In genomic region chr2:96396587-96396986, GRCh38 we compare ENCODE assay signal across 1 cellular context.
TF ChIP-seq lines count a peak whose summit lies in the region.

No MANE protein-coding gene starts in this region.

TF ChIP-seq in K562, 482 proteins besides CTCF, POLR2A, EP300 and RAD21 (continued from another document):
- no peak for TF ChIP-seq SFPQ (IDR thresholded peaks at IDR 0.05; ENCODE audit: low read depth, low read length)
- TF ChIP-seq CCAR2 (IDR thresholded peaks at IDR 0.05; ENCODE audit: low read depth, low read length) = no peak
- TF ChIP-seq ARID1B (IDR thresholded peaks at IDR 0.05) = peak; percentile 54; the same call in 1 of the 2 replicates
- no peak for TF ChIP-seq MAZ (CRISPR knock-in tag; conservative IDR thresholded peaks at IDR 0.05 in 1 of 2, IDR thresholded peaks at IDR 0.05 in 1 of 2)
- TF ChIP-seq TEAD4 (IDR thresholded peaks at IDR 0.05; ENCODE audit: low read length) = 0 out of 2 replicates have a peak, but pooled peaks have one; percentile 8
- no peak for TF ChIP-seq TEAD4 (CRISPR knock-in tag; IDR thresholded peaks at IDR 0.05; ENCODE audit: borderline replicate concordance)
- TF ChIP-seq TCF3 (CRISPR knock-in tag; IDR thresholded peaks at IDR 0.05) = peak; percentile 44; the same call in 1 of the 2 replicates
- TF ChIP-seq, protein P1, sequence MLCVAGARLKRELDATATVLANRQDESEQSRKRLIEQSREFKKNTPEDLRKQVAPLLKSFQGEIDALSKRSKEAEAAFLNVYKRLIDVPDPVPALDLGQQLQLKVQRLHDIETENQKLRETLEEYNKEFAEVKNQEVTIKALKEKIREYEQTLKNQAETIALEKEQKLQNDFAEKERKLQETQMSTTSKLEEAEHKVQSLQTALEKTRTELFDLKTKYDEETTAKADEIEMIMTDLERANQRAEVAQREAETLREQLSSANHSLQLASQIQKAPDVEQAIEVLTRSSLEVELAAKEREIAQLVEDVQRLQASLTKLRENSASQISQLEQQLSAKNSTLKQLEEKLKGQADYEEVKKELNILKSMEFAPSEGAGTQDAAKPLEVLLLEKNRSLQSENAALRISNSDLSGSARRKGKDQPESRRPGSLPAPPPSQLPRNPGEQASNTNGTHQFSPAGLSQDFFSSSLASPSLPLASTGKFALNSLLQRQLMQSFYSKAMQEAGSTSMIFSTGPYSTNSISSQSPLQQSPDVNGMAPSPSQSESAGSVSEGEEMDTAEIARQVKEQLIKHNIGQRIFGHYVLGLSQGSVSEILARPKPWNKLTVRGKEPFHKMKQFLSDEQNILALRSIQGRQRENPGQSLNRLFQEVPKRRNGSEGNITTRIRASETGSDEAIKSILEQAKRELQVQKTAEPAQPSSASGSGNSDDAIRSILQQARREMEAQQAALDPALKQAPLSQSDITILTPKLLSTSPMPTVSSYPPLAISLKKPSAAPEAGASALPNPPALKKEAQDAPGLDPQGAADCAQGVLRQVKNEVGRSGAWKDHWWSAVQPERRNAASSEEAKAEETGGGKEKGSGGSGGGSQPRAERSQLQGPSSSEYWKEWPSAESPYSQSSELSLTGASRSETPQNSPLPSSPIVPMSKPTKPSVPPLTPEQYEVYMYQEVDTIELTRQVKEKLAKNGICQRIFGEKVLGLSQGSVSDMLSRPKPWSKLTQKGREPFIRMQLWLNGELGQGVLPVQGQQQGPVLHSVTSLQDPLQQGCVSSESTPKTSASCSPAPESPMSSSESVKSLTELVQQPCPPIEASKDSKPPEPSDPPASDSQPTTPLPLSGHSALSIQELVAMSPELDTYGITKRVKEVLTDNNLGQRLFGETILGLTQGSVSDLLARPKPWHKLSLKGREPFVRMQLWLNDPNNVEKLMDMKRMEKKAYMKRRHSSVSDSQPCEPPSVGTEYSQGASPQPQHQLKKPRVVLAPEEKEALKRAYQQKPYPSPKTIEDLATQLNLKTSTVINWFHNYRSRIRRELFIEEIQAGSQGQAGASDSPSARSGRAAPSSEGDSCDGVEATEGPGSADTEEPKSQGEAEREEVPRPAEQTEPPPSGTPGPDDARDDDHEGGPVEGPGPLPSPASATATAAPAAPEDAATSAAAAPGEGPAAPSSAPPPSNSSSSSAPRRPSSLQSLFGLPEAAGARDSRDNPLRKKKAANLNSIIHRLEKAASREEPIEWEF (CRISPR knock-in tag; IDR thresholded peaks at IDR 0.05) = no peak
- no peak; the same call in 1 of the 2 replicates for TF ChIP-seq POLR2AphosphoS5 (IDR thresholded peaks at IDR 0.05; ENCODE audit: control insufficient read depth, insufficient read depth, low read depth, low read length)
- TF ChIP-seq SMARCA5 (IDR thresholded peaks at IDR 0.05) = no peak
- TF ChIP-seq DPF2 (IDR thresholded peaks at IDR 0.05) = 0 out of 2 replicates have a peak, but pooled peaks have one; percentile 38
- TF ChIP-seq NCOA1 (IDR thresholded peaks at IDR 0.05; ENCODE audit: low read depth) = no peak
- no peak for TF ChIP-seq MAFK (IDR thresholded peaks at IDR 0.05; ENCODE audit: low read length)
- TF ChIP-seq GABPA (tag; conservative IDR thresholded peaks at IDR 0.05; ENCODE audit: low read depth) = no peak
- no peak for TF ChIP-seq POLR3G (IDR thresholded peaks at IDR 0.05; ENCODE audit: extremely low read depth, insufficient read length, insufficient replicate concordance)
- no peak for TF ChIP-seq RFX7 (CRISPR knock-in tag; IDR thresholded peaks at IDR 0.05)
- TF ChIP-seq TAF1 (IDR thresholded peaks at IDR 0.05; ENCODE audit: control insufficient read depth, extremely low read depth, insufficient read depth, low read length, severe bottlenecking) = no peak
- peak; percentile 51 for TF ChIP-seq CBFA2T2 (conservative IDR thresholded peaks at IDR 0.05)
- TF ChIP-seq, protein P2, sequence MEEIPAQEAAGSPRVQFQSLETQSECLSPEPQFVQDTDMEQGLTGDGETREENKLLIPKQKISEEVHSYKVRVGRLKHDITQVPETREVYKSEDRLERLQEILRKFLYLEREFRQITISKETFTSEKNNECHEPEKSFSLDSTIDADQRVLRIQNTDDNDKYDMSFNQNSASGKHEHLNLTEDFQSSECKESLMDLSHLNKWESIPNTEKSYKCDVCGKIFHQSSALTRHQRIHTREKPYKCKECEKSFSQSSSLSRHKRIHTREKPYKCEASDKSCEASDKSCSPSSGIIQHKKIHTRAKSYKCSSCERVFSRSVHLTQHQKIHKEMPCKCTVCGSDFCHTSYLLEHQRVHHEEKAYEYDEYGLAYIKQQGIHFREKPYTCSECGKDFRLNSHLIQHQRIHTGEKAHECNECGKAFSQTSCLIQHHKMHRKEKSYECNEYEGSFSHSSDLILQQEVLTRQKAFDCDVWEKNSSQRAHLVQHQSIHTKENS (CRISPR knock-in tag; IDR thresholded peaks at IDR 0.05) = no peak
- TF ChIP-seq KHSRP (IDR thresholded peaks at IDR 0.05) = no peak
- TF ChIP-seq, protein P3, sequence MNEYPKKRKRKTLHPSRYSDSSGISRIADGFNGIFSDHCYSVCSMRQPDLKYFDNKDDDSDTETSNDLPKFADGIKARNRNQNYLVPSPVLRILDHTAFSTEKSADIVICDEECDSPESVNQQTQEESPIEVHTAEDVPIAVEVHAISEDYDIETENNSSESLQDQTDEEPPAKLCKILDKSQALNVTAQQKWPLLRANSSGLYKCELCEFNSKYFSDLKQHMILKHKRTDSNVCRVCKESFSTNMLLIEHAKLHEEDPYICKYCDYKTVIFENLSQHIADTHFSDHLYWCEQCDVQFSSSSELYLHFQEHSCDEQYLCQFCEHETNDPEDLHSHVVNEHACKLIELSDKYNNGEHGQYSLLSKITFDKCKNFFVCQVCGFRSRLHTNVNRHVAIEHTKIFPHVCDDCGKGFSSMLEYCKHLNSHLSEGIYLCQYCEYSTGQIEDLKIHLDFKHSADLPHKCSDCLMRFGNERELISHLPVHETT (CRISPR knock-in tag; conservative IDR thresholded peaks at IDR 0.05 in 1 of 2, IDR thresholded peaks at IDR 0.05 in 1 of 2) = no peak
- TF ChIP-seq ZBTB8A (IDR thresholded peaks at IDR 0.05; ENCODE audit: partially characterized antibody) = no peak
- TF ChIP-seq DLX4 (CRISPR knock-in tag; IDR thresholded peaks at IDR 0.05) = no peak
- TF ChIP-seq ATF7 (IDR thresholded peaks at IDR 0.05) = 0 out of 2 replicates have a peak, but pooled peaks have one; percentile 16
- TF ChIP-seq PYGO2 (tag; IDR thresholded peaks at IDR 0.05) = no peak
- TF ChIP-seq NFIX (CRISPR knock-in tag; IDR thresholded peaks at IDR 0.05; ENCODE audit: low read depth) = no peak
- TF ChIP-seq THRAP3 (IDR thresholded peaks at IDR 0.05; ENCODE audit: borderline replicate concordance) = no peak
- TF ChIP-seq JUND (IDR thresholded peaks at IDR 0.05; ENCODE audit: borderline replicate concordance, low read depth, low read length) = peak; percentile 25; the same call in 1 of the 2 replicates
- TF ChIP-seq JUND (tag; IDR thresholded peaks at IDR 0.05; ENCODE audit: borderline replicate concordance, low read depth, low read length) = no peak
- TF ChIP-seq ATF1 (CRISPR knock-in tag; IDR thresholded peaks at IDR 0.05) = no peak
- no peak for TF ChIP-seq ATF1 (tag; IDR thresholded peaks at IDR 0.05)
- TF ChIP-seq KDM1A (IDR thresholded peaks at IDR 0.05) = 0 out of 4 replicates have a peak, but pooled peaks of 1 of the 2 experiments have one; percentile 12
- TF ChIP-seq RCOR1 (IDR thresholded peaks at IDR 0.05; ENCODE audit: borderline replicate concordance in 1 of 2, low read depth in 2 of 2, low read length in 2 of 2) = 0 out of 4 replicates have a peak, but pooled peaks of 1 of the 2 experiments have one; percentile 38
- TF ChIP-seq, protein P4, sequence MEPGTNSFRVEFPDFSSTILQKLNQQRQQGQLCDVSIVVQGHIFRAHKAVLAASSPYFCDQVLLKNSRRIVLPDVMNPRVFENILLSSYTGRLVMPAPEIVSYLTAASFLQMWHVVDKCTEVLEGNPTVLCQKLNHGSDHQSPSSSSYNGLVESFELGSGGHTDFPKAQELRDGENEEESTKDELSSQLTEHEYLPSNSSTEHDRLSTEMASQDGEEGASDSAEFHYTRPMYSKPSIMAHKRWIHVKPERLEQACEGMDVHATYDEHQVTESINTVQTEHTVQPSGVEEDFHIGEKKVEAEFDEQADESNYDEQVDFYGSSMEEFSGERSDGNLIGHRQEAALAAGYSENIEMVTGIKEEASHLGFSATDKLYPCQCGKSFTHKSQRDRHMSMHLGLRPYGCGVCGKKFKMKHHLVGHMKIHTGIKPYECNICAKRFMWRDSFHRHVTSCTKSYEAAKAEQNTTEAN (CRISPR knock-in tag; IDR thresholded peaks at IDR 0.05) = no peak
- no peak for TF ChIP-seq TAF9B (IDR thresholded peaks at IDR 0.05; ENCODE audit: partially characterized antibody)
- no peak for TF ChIP-seq PRMT5 (CRISPR knock-in tag; IDR thresholded peaks at IDR 0.05)
- no peak for TF ChIP-seq HNRNPLL (IDR thresholded peaks at IDR 0.05; ENCODE audit: low read depth, low read length, poor library complexity, severe bottlenecking)
- peak; percentile 52; the same call in 1 of the 2 replicates for TF ChIP-seq TAL1 (IDR thresholded peaks at IDR 0.05)
- no peak for TF ChIP-seq SMAD4 (CRISPR knock-in tag; conservative IDR thresholded peaks at IDR 0.05)
- TF ChIP-seq NBN (IDR thresholded peaks at IDR 0.05; ENCODE audit: low read depth) = no peak
- peak; percentile 76 for TF ChIP-seq CBFA2T3 (IDR thresholded peaks at IDR 0.05)
- no peak for TF ChIP-seq IFI16 (CRISPR knock-in tag; IDR thresholded peaks at IDR 0.05)
- TF ChIP-seq KAT2B (IDR thresholded peaks at IDR 0.05; ENCODE audit: low read depth, low read length) = no peak
- TF ChIP-seq BHLHE40 (IDR thresholded peaks at IDR 0.05; ENCODE audit: low read length) = no peak
- TF ChIP-seq ZNF583 (CRISPR knock-in tag; IDR thresholded peaks at IDR 0.05) = no peak
